Comparison of ENCODE assay signal across 28 cellular contexts in the genomic region with DNA sequence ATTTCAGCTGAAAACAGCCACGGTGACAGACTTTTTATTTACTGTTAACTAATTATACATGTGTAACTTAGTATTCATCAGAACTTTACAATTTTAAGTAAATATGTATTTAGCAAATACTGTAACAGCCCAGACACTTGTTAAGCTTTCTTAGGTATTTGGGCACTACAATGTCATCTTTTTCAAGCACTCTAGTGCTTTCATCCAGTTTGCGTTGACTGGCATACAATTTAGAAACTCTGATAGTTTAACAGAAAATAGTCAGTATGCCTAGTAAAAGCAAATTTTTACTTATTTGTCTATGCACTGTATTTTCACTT. TPM values are rescaled to one million over a fixed set of nuclear protein-coding genes. Genes with fewer than 3 reads are reported as not detected.
A peak's percentile ranks its signal among the peaks of the same experiment; 100 is the strongest.
DNase-seq lines count a peak whose midpoint lies in the region; ATAC-seq, FAIRE-seq and TF ChIP-seq lines count a peak whose summit lies in the region.
"Had no signal": no experiment of that assay in that cellular context is flagged by ENCODE, and none has a peak within 500 bp of the region (broad histone marks: within the 10 kb centered on the region; RNA-seq: fewer than 3 reads in every experiment).

No MANE protein-coding gene starts in this region.

- intact Hi-C loops in CD4-positive, alpha-beta memory T cell (cut with micrococcal nuclease), result loop anchor here (2.0 kb wide), 1 partner anchor 17 kb away; no protein-coding TSS in a partner anchor

- H2AFZ ChIP-seq in astrocyte (ENCODE audit: low read depth, low read length) (no peak overlapping the region), osteoblast (ENCODE audit: low read length) (no peak overlapping the region)

- H3K79me2 ChIP-seq in astrocyte (ENCODE audit: insufficient read depth, low read length) (peaks cover 97% of the 10 kb centered on the region), osteoblast (ENCODE audit: insufficient read depth, low read length) (peaks cover 97% of the 10 kb centered on the region)

- peaks cover 60 to 85% of the 10 kb centered on the region in 2 donors for H3K36me3 Mint-ChIP-seq in CD4-positive, alpha-beta memory T cell
- H3K36me3 Mint-ChIP-seq in HFFc6 (ENCODE audit: low read depth), result peaks cover 51% of the 10 kb centered on the region
- peaks cover 21% of the 10 kb centered on the region for H3K36me3 Mint-ChIP-seq in astrocyte (ENCODE audit: low read depth, unreplicated experiment)

- no peaks in the 10 kb centered on the region for H3K9me3 Mint-ChIP-seq in CD4-positive, alpha-beta memory T cell
- H3K9me3 Mint-ChIP-seq in HFFc6 (peaks cover 5% of the 10 kb centered on the region; the same call in 1 of the 2 replicates), astrocyte (ENCODE audit: unreplicated experiment) (no peaks in the 10 kb centered on the region)
- H3K9me3 Mint-ChIP-seq: activated naive CD4-positive, alpha-beta T cell treated with anti-CD3 and anti-CD28 coated beads, Interleukin-2, amount 50 U/mL, for 72 hours; activated T-helper 1 cell treated with anti-CD3 and anti-CD28 coated beads, Interleukin-12 subunit alpha, Interleukin-12 subunit beta, Interleukin-2, Interleukin-4 antibody, amounts not matched to agents 30 ng/mL and 10 ng/mL and 1 ng/mL, durations not matched to agents 14 hours and 24 hours and 36 hours had no signal

- CTCF ChIA-PET in CD4-positive, alpha-beta memory T cell (lab: Charles Lee; ENCODE audit: partially characterized antibody), result interaction anchor here (0.8 to 1.1 kb wide), 2 partner anchors 17 to 30 kb away, joined by 3 read pairs; no protein-coding TSS in a partner anchor

- H3K27ac ChIP-seq in CD4-positive, alpha-beta memory T cell (ENCODE audit: low read depth, low read length), result no peak overlapping the region
- H3K27ac ChIP-seq in astrocyte (ENCODE audit: low read depth, low read length) (no peak overlapping the region), osteoblast (ENCODE audit: low read depth, low read length) (peak overlapping the region; percentile 0)
- H3K27ac ChIP-seq: epithelial cell of prostate, pancreas, SJSA1, thyroid gland had no signal

- H3K9ac ChIP-seq in astrocyte (ENCODE audit: low read length), result no peak overlapping the region

- no peak overlapping the region for H3K4me3 ChIP-seq in CD4-positive, alpha-beta memory T cell (ENCODE audit: low read length in 2 of 2)
- H3K4me3 ChIP-seq in astrocyte (ENCODE audit: insufficient read depth, low read depth, low read length) (no peak overlapping the region), osteoblast (ENCODE audit: insufficient read depth, low read length) (no peak overlapping the region)
- H3K4me3 ChIP-seq: pancreas, right atrium auricular region, SJSA1, thyroid gland had no signal

- peak overlapping the region in 3 of 8 donors; percentile 30 to 83 (median 69) for H3K4me3 Mint-ChIP-seq in CD4-positive, alpha-beta memory T cell
- H3K4me3 Mint-ChIP-seq in HFFc6, result peak overlapping the region; percentile 67; the same call in 1 of the 2 replicates
- H3K4me3 Mint-ChIP-seq in astrocyte (ENCODE audit: unreplicated experiment), result no peak overlapping the region
- H3K4me3 Mint-ChIP-seq: activated CD4-positive, alpha-beta T cell treated with anti-CD3 and anti-CD28 coated beads for 36 hours; activated T-helper 1 cell treated with anti-CD3 and anti-CD28 coated beads, Interleukin-12 subunit alpha, Interleukin-12 subunit beta, Interleukin-2, Interleukin-4 antibody, amounts not matched to agents 30 ng/mL and 10 ng/mL and 1 ng/mL, durations not matched to agents 14 hours and 24 hours and 36 hours had no signal

- ATAC-seq in GM21529 (IDR thresholded peaks at IDR 0.05; ENCODE audit: unreplicated experiment), result no peak
- no peak for ATAC-seq in HG02642 (IDR thresholded peaks at IDR 0.05; ENCODE audit: poor library complexity, unreplicated experiment)
- ATAC-seq: activated CD4-positive, alpha-beta T cell treated with anti-CD3 and anti-CD28 coated beads for 36 hours; activated naive CD4-positive, alpha-beta T cell treated with anti-CD3 and anti-CD28 coated beads, Interleukin-2, amount 50 U/mL, for 72 hours; left colon; pancreas had no signal

- H3K9me3 ChIP-seq in CD4-positive, alpha-beta memory T cell (ENCODE audit: control insufficient read depth in 1 of 2, low read length in 2 of 2), result no peaks in the 10 kb centered on the region
- H3K9me3 ChIP-seq in astrocyte (ENCODE audit: insufficient read depth, low read depth, low read length) (no peaks in the 10 kb centered on the region), osteoblast (ENCODE audit: low read depth, low read length) (no peaks in the 10 kb centered on the region)
- H3K9me3 ChIP-seq: pancreas, right atrium auricular region, SJSA1, thyroid gland had no signal

- peaks cover 85% of the 10 kb centered on the region for H3K36me3 ChIP-seq in CD4-positive, alpha-beta memory T cell (ENCODE audit: insufficient read depth, low read length)
- H3K36me3 ChIP-seq in astrocyte (ENCODE audit: insufficient read depth, low read length) (peaks cover 92% of the 10 kb centered on the region), osteoblast (ENCODE audit: insufficient read depth, low read length) (peaks cover 97% of the 10 kb centered on the region)

- DNase-seq in CD4-positive, alpha-beta memory T cell, result peak in 3 of 5 donors; percentile 0 to 5 (median 0)
- DNase-seq in HFFc6 (no peak), astrocyte (ENCODE audit: low read depth) (no peak), osteoblast (ENCODE audit: insufficient read length, low spot score, missing footprints) (no peak), superior temporal gyrus (ENCODE audit: extremely low spot score) (no peak)
- DNase-seq: activated CD4-positive, alpha-beta T cell treated with anti-CD3 and anti-CD28 coated beads for 36 hours; AML-193; cerebellar nuclear complex; COR-L47; DMS79; H7; left colon; mesendoderm; NCI-H1092 treated with DMSO at 0.1 percent for 48 hours; NCI-H1930; NCI-H526; pancreas; stimulated activated CD4-positive, alpha-beta T cell treated with anti-CD3 and anti-CD28 coated beads, Interleukin-4, amount 100 ng/mL, for 4 hours; stimulated activated naive CD4-positive, alpha-beta T cell treated with Interleukin-2 at 50 U/mL for 16 hours; T-helper 1 cell; thyroid gland had no signal

- peaks cover 72% of the 10 kb centered on the region for H3K4me1 ChIP-seq in CD4-positive, alpha-beta memory T cell (ENCODE audit: insufficient read depth, low read length)
- H3K4me1 ChIP-seq in astrocyte (ENCODE audit: insufficient read depth, low read length) (peaks cover 10% of the 10 kb centered on the region), osteoblast (ENCODE audit: insufficient read depth, low read length) (peaks cover 41% of the 10 kb centered on the region)
- H3K4me1 ChIP-seq: SJSA1 had no signal

- H3K4me1 Mint-ChIP-seq in CD4-positive, alpha-beta memory T cell, result peaks cover 37 to 69% (median 49%) of the 10 kb centered on the region in 4 donors
- peaks cover 48% of the 10 kb centered on the region for H3K4me1 Mint-ChIP-seq in HFFc6 (ENCODE audit: low read depth)
- H3K4me1 Mint-ChIP-seq in astrocyte (ENCODE audit: low read depth, unreplicated experiment), result peaks cover 24% of the 10 kb centered on the region

- H4K20me1 ChIP-seq in astrocyte (ENCODE audit: insufficient read depth, low read length) (peaks cover 96% of the 10 kb centered on the region), osteoblast (ENCODE audit: insufficient read depth, low read length) (peaks cover 81% of the 10 kb centered on the region)

- H3K27me3 ChIP-seq in CD4-positive, alpha-beta memory T cell (ENCODE audit: insufficient read depth, low read length), result no peaks in the 10 kb centered on the region
- no peaks in the 10 kb centered on the region for H3K27me3 ChIP-seq in astrocyte (ENCODE audit: insufficient read depth, low read length)
- no peaks in the 10 kb centered on the region for H3K27me3 ChIP-seq in osteoblast (ENCODE audit: insufficient read depth, low read length)
- H3K27me3 ChIP-seq: pancreas, right atrium auricular region, SJSA1, thyroid gland had no signal

- H3K27me3 Mint-ChIP-seq in CD4-positive, alpha-beta memory T cell, result no peaks in the 10 kb centered on the region
- H3K27me3 Mint-ChIP-seq in HFFc6 (ENCODE audit: insufficient read depth) (peaks cover 11% of the 10 kb centered on the region), astrocyte (ENCODE audit: low read depth, unreplicated experiment) (no peaks in the 10 kb centered on the region)
- H3K27me3 Mint-ChIP-seq: activated CD4-positive, alpha-beta T cell treated with anti-CD3 and anti-CD28 coated beads for 36 hours had no signal

- POLR2A ChIA-PET in CD4-positive, alpha-beta memory T cell (lab: Charles Lee; ENCODE audit: partially characterized antibody), result interaction anchor here (1.5 to 9.4 kb wide), 6 partner anchors 10 to 241 kb away, joined by 4 to 102 read pairs (median 5); partner anchors contain the start of genes CPNE1, PHF20, RBM12 and RBM39

- peak overlapping the region; percentile 14 for H3K4me2 ChIP-seq in astrocyte (ENCODE audit: low read length)
- peak overlapping the region; percentile 11 for H3K4me2 ChIP-seq in osteoblast (ENCODE audit: insufficient read depth, low read length)

- H3K27ac Mint-ChIP-seq in CD4-positive, alpha-beta memory T cell, result peak overlapping the region in 3 of 7 donors; percentile 31 to 84 (median 80)
- H3K27ac Mint-ChIP-seq in HFFc6, result peak overlapping the region; percentile 49; the same call in 1 of the 2 replicates
- H3K27ac Mint-ChIP-seq in astrocyte (ENCODE audit: unreplicated experiment), result no peak overlapping the region

- FAIRE-seq in astrocyte (lab: Jason Lieb, UNC), result no peak
- FAIRE-seq: pancreas had no signal

- TF ChIP-seq CTCF in HFFc6 (IDR thresholded peaks at IDR 0.05), result no peak
- no peak for TF ChIP-seq CTCF in astrocyte (IDR thresholded peaks at IDR 0.05; ENCODE audit: insufficient read depth, low read depth, low read length)
- no peak for TF ChIP-seq CTCF in osteoblast (IDR thresholded peaks at IDR 0.05; ENCODE audit: extremely low read depth, low read depth, low read length)

RNA-seq across cellular contexts. Expression of gene RBM39, which starts 10.6 kb away (rescaled TPM):
- 100 to 1,000 TPM; 631 to 665 TPM for total RNA-seq in CD4-positive, alpha-beta memory T cell
- polyA plus RNA-seq in CD4-positive, alpha-beta memory T cell, result 100 to 1,000 TPM in 1 of 2 donors, 10 to 100 TPM in 1; 76.7 to 153 TPM
- 100 to 1,000 TPM; 162 to 198 (median 185) TPM for total RNA-seq in HFFc6 (2021; fragmentation: NEBNext Ultra II Directional; extraction: Animal tissue kit (Norgen Biotek cat#: 25700))
- total RNA-seq in astrocyte, result 204 and 208 TPM in 2 replicates
- 274 and 300 TPM in 2 replicates for total RNA-seq in osteoblast

RNA-seq across cellular contexts. Expression of gene ROMO1, which starts 32.2 kb away (rescaled TPM):
- 10 to 100 TPM; 38.4 to 43.8 TPM for total RNA-seq in CD4-positive, alpha-beta memory T cell
- polyA plus RNA-seq in CD4-positive, alpha-beta memory T cell, result 100 to 1,000 TPM; 273 to 335 TPM
- total RNA-seq in HFFc6 (2021; fragmentation: NEBNext Ultra II Directional; extraction: Animal tissue kit (Norgen Biotek cat#: 25700)), result 100 to 1,000 TPM; 158 to 236 (median 195) TPM
- total RNA-seq in astrocyte (185 and 201 TPM in 2 replicates), osteoblast (108 and 124 TPM in 2 replicates)

RNA-seq across cellular contexts. Expression of gene NFS1, which starts 32.3 kb away (rescaled TPM):
- 10 to 100 TPM; 30.3 to 33.6 TPM for total RNA-seq in CD4-positive, alpha-beta memory T cell
- 10 to 100 TPM in 1 of 2 donors, 1 to 10 TPM in 1; 6.3 to 28.3 TPM for polyA plus RNA-seq in CD4-positive, alpha-beta memory T cell
- 10 to 100 TPM; 28.6 to 40.6 (median 34.6) TPM for total RNA-seq in HFFc6 (2021; fragmentation: NEBNext Ultra II Directional; extraction: Animal tissue kit (Norgen Biotek cat#: 25700))
- total RNA-seq in astrocyte (30.3 and 33.0 TPM in 2 replicates), osteoblast (21.7 and 29.5 TPM in 2 replicates)

RNA-seq across cellular contexts. Expression of gene PHF20, which starts 40.4 kb away (rescaled TPM):
- total RNA-seq in CD4-positive, alpha-beta memory T cell, result 10 to 100 TPM; 72.9 to 82.3 TPM
- 100 to 1,000 TPM; 106 to 126 TPM for polyA plus RNA-seq in CD4-positive, alpha-beta memory T cell
- 10 to 100 TPM; 31.5 to 40.9 (median 36.2) TPM for total RNA-seq in HFFc6 (2021; fragmentation: NEBNext Ultra II Directional; extraction: Animal tissue kit (Norgen Biotek cat#: 25700))
- 32.6 and 40.1 TPM in 2 replicates for total RNA-seq in astrocyte
- total RNA-seq in osteoblast, result 34.8 and 39.1 TPM in 2 replicates

Comparison
In these comparisons a context has a peak if more than half of its experiments do, and no peak if none do; other contexts are left out.
1. DNase-seq: peak in CD4-positive, alpha-beta memory T cell (3 of 5); none in HFFc6 (single experiment), astrocyte (single experiment), osteoblast (single experiment) and superior temporal gyrus (single experiment).